34 cellular contexts compared by ENCODE assay signal in genomic region chr3:119191800-119192199, GRCh38. TPM values are rescaled to one million over a fixed set of nuclear protein-coding genes. Genes with fewer than 3 reads are reported as not detected.
"Had no signal": no experiment of that assay in that cellular context is flagged by ENCODE, and none has a peak within 500 bp of the region (broad histone marks: within the 10 kb centered on the region; RNA-seq: fewer than 3 reads in every experiment).

No MANE protein-coding gene starts in this region.

- H3K27me3 ChIP-seq: gastrocnemius medialis, left lung, pancreas, testis, tibial artery had no signal

- H3K9me3 ChIP-seq: gastrocnemius medialis, left lung, neutrophil, pancreas, testis, tibial artery had no signal

- ATAC-seq: esophagus mucosa; gastrocnemius medialis; left cardiac atrium; left lung; natural killer cell treated with Interleukin-12 subunit alpha and Interleukin-12 subunit beta and Interleukin-15 and Interleukin-18, amount 100 ng/mL, for 72 hours; pancreas; sciatic nerve; stimulated activated effector memory CD8-positive, alpha-beta T cell treated with anti-CD3 and anti-CD28 coated beads, Interleukin-12 subunit alpha, Interleukin-12 subunit beta, amount 100 ng/mL, for 72 hours had no signal

- H3K27ac ChIP-seq: epithelial cell of prostate, gastrocnemius medialis, left lung, neutrophil, pancreas, testis, tibial artery had no signal

- DNase-seq: effector CD8-positive, alpha-beta T cell; endodermal cell; foreskin fibroblast; gastrocnemius medialis; head of caudate nucleus; kidney; left cardiac atrium; left lung; naive B cell; pancreas; stimulated activated CD4-positive, alpha-beta T cell treated with anti-CD3 and anti-CD28 coated beads, Interleukin-12 subunit alpha, Interleukin-12 subunit beta, amount 100 ng/mL, for 4 hours; stimulated activated CD4-positive, alpha-beta T cell treated with anti-CD3 and anti-CD28 coated beads, Interleukin-2, amount 100 ng/mL, for 24 hours; stimulated activated CD4-positive, alpha-beta T cell treated with anti-CD3 and anti-CD28 coated beads, Interleukin-4, amount 100 ng/mL, for 24 hours; stimulated activated naive CD4-positive, alpha-beta T cell treated with Interleukin-2 at 50 U/mL for 16 hours; substantia nigra; testis; tibial artery had no signal

- H3K4me1 ChIP-seq: gastrocnemius medialis, left lung, pancreas, testis, tibial artery had no signal

- H3K4me3 ChIP-seq: gastrocnemius medialis, left lung, pancreas, smooth muscle cell, testis, tibial artery had no signal

- H3K36me3 ChIP-seq: gastrocnemius medialis, left lung, neutrophil, pancreas, tibial artery had no signal

- H3K4me2 ChIP-seq: smooth muscle cell had no signal

- FAIRE-seq: colon, kidney, pancreas had no signal

RNA-seq across cellular contexts. Expression of gene UPK1B, which starts 18.4 kb away (rescaled TPM):
- total RNA-seq: cerebellum; gastrocnemius medialis; lung microvascular endothelial cell; natural killer cell treated with Interleukin-12 subunit alpha and Interleukin-12 subunit beta and Interleukin-15 and Interleukin-18, amount 100 ng/mL, for 72 hours; neural crest cell; posterior vena cava had no signal

RNA-seq across cellular contexts. Expression of gene TEX55, which starts 45.8 kb away (rescaled TPM):
- total RNA-seq: cerebellum; endodermal cell; esophagus mucosa; gastrocnemius medialis; glomerular endothelial cell; kidney; left cardiac atrium; left lung; lower leg skin; lung microvascular endothelial cell; mononuclear cell; natural killer cell treated with Interleukin-12 subunit alpha and Interleukin-12 subunit beta and Interleukin-15 and Interleukin-18, amount 100 ng/mL, for 72 hours; neural crest cell; omental fat pad; pancreas; posterior vena cava; sciatic nerve; smooth muscle cell; urinary bladder had no signal
- polyA plus RNA-seq: pancreas, smooth muscle cell, urinary bladder had no signal
